In genomic region chr4:101851671-101852070, GRCh38 we compare ENCODE assay signal across 19 cellular contexts.
DNase-seq lines count a peak whose midpoint lies in the region; ATAC-seq and TF ChIP-seq lines count a peak whose summit lies in the region.
"Had no signal": no experiment of that assay in that cellular context is flagged by ENCODE, and none has a peak within 500 bp of the region (broad histone marks: within the 10 kb centered on the region; RNA-seq: fewer than 3 reads in every experiment).

No MANE protein-coding gene starts in this region.

- no peaks in the 10 kb centered on the region for H3K9me3 ChIP-seq in OCI-LY7 (ENCODE audit: low read length)
- H3K9me3 ChIP-seq: upper lobe of left lung had no signal

- no peak overlapping the region for H2AFZ ChIP-seq in OCI-LY7 (ENCODE audit: low read length)

- H3K4me1 ChIP-seq in OCI-LY7 (ENCODE audit: insufficient read depth, low read length, poor library complexity, severe bottlenecking), result no peaks in the 10 kb centered on the region
- H3K4me1 ChIP-seq: upper lobe of left lung had no signal

- H4K20me1 ChIP-seq in OCI-LY7 (ENCODE audit: insufficient read depth, low read length), result no peaks in the 10 kb centered on the region

- H3K9me2 ChIP-seq in OCI-LY7 (ENCODE audit: insufficient read depth, low read length), result no peaks in the 10 kb centered on the region

- peaks cover 41% of the 10 kb centered on the region for H3K36me3 Mint-ChIP-seq in memory B cell
- H3K36me3 Mint-ChIP-seq: activated naive CD4-positive, alpha-beta T cell treated with anti-CD3 and anti-CD28 coated beads, Interleukin-2, amount 50 U/mL, for 24 hours; CD8-positive, alpha-beta T cell had no signal

- no peaks in the 10 kb centered on the region for H3K36me3 ChIP-seq in OCI-LY7 (ENCODE audit: insufficient read depth, low read length)
- H3K36me3 ChIP-seq: upper lobe of left lung had no signal

- peak overlapping the region; percentile 90 for H3K27ac Mint-ChIP-seq in memory B cell
- H3K27ac Mint-ChIP-seq: activated naive CD4-positive, alpha-beta T cell treated with anti-CD3 and anti-CD28 coated beads, Interleukin-2, amount 50 U/mL, for 24 hours; CD8-positive, alpha-beta T cell had no signal

- CTCF ChIA-PET in OCI-LY7 (lab: Charles Lee; ENCODE audit: unreplicated experiment), result no interaction called here

- BruUV-seq in OCI-LY7 (replicated peaks; lab: Mats Ljungman, UMichigan), result no TSS peak

- TF ChIP-seq CTCF in OCI-LY7 (conservative IDR thresholded peaks at IDR 0.05; ENCODE audit: low read length), result no peak

- DNase-seq in memory B cell (ENCODE audit: low spot score in 2 of 2) (no peak), Ammon's horn (ENCODE audit: low spot score) (no peak), SHP77 (lab: John Stamatoyannopoulos, UW) (no peak), OCI-LY7 (ENCODE audit: low spot score) (no peak), DMS114 treated with DMSO at 0.1 percent for 48 hours (lab: John Stamatoyannopoulos, UW; ENCODE audit: unreplicated experiment) (no peak)
- DNase-seq: activated CD4-positive, alpha-beta T cell treated with anti-CD3 and anti-CD28 coated beads for 4 hours; CD8-positive, alpha-beta T cell; DMS53; effector CD4-positive, alpha-beta T cell; NCI-H1417; NCI-H510A; stimulated activated CD4-positive, alpha-beta T cell treated with anti-CD3 and anti-CD28 coated beads, Interleukin-4, amount 100 ng/mL, for 24 hours; SW 1271; upper lobe of left lung had no signal

- H3K79me2 ChIP-seq in OCI-LY7 (ENCODE audit: insufficient read depth, low read depth, low read length), result no peaks in the 10 kb centered on the region

- peak; percentile 46 for ATAC-seq in GM18861 (IDR thresholded peaks at IDR 0.05; ENCODE audit: unreplicated experiment)
- ATAC-seq in GM21723 (IDR thresholded peaks at IDR 0.05; ENCODE audit: unreplicated experiment), result peak; percentile 39
- ATAC-seq in HG03432 (IDR thresholded peaks at IDR 0.05; ENCODE audit: unreplicated experiment), result peak; percentile 49
- peak; percentile 50 for ATAC-seq in memory B cell (ENCODE audit: low read depth)
- ATAC-seq: CD8-positive, alpha-beta T cell had no signal

- no peak overlapping the region for H3K27ac ChIP-seq in OCI-LY7 (ENCODE audit: low read depth, low read length, poor library complexity, severe bottlenecking)
- H3K27ac ChIP-seq: upper lobe of left lung had no signal

- peaks cover 3% of the 10 kb centered on the region for H3K9me3 Mint-ChIP-seq in memory B cell
- H3K9me3 Mint-ChIP-seq: activated naive CD4-positive, alpha-beta T cell treated with anti-CD3 and anti-CD28 coated beads, Interleukin-2, amount 50 U/mL, for 24 hours; CD8-positive, alpha-beta T cell had no signal

- POLR2A ChIA-PET in OCI-LY7 (lab: Charles Lee), result no interaction called here

- peak overlapping the region; percentile 46 for H3K4me3 Mint-ChIP-seq in memory B cell
- H3K4me3 Mint-ChIP-seq: activated naive CD4-positive, alpha-beta T cell treated with anti-CD3 and anti-CD28 coated beads, Interleukin-2, amount 50 U/mL, for 24 hours; CD8-positive, alpha-beta T cell had no signal

- peaks cover 51% of the 10 kb centered on the region for H3K4me1 Mint-ChIP-seq in memory B cell
- H3K4me1 Mint-ChIP-seq: activated naive CD4-positive, alpha-beta T cell treated with anti-CD3 and anti-CD28 coated beads, Interleukin-2, amount 50 U/mL, for 24 hours had no signal

- no peaks in the 10 kb centered on the region for H3K27me3 Mint-ChIP-seq in memory B cell
- H3K27me3 Mint-ChIP-seq: activated naive CD4-positive, alpha-beta T cell treated with anti-CD3 and anti-CD28 coated beads, Interleukin-2, amount 50 U/mL, for 24 hours had no signal

- no peak overlapping the region for H3K4me3 ChIP-seq in OCI-LY7 (ENCODE audit: low read depth, low read length, poor library complexity, severe bottlenecking)
- H3K4me3 ChIP-seq: lung, upper lobe of left lung had no signal

- H3K4me2 ChIP-seq in OCI-LY7 (ENCODE audit: low read length), result no peak overlapping the region

- intact Hi-C loops in OCI-LY7 (cut with micrococcal nuclease; ENCODE audit: unreplicated experiment), result no loop called here
